In the genomic region with DNA sequence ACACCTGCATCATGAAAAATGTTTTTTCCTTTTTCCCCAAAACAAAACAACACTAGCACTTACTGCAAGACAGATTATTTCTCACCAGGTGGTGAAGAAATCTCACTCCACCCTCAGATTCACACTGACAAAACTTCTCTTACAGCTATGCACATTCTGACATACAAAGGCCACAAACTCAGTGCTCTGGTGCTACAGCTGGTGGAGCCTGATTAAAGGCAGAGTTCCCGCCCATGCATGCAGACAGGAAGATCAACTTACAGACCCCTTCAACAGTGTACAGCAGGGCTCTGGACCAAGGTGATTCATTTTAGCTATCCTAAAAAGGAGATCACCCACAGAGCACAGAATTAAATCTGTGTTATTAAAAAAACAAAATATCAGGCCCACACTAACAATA, we compare ENCODE assay signal across 1 cellular context.
TF ChIP-seq lines count a peak whose summit lies in the region.

No MANE protein-coding gene starts in this region.

TF ChIP-seq in HEK293, 187 proteins besides CTCF, POLR2A, EP300 and RAD21 (continued from another document):
- TF ChIP-seq, protein P1, sequence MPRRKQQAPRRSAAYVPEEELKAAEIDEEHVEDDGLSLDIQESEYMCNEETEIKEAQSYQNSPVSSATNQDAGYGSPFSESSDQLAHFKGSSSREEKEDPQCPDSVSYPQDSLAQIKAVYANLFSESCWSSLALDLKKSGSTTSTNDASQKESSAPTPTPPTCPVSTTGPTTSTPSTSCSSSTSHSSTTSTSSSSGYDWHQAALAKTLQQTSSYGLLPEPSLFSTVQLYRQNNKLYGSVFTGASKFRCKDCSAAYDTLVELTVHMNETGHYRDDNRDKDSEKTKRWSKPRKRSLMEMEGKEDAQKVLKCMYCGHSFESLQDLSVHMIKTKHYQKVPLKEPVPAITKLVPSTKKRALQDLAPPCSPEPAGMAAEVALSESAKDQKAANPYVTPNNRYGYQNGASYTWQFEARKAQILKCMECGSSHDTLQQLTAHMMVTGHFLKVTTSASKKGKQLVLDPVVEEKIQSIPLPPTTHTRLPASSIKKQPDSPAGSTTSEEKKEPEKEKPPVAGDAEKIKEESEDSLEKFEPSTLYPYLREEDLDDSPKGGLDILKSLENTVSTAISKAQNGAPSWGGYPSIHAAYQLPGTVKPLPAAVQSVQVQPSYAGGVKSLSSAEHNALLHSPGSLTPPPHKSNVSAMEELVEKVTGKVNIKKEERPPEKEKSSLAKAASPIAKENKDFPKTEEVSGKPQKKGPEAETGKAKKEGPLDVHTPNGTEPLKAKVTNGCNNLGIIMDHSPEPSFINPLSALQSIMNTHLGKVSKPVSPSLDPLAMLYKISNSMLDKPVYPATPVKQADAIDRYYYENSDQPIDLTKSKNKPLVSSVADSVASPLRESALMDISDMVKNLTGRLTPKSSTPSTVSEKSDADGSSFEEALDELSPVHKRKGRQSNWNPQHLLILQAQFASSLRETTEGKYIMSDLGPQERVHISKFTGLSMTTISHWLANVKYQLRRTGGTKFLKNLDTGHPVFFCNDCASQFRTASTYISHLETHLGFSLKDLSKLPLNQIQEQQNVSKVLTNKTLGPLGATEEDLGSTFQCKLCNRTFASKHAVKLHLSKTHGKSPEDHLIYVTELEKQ (tag by site-specific recombination; IDR thresholded peaks at IDR 0.05; ENCODE audit: borderline replicate concordance): no peak
- TF ChIP-seq ZNF785 (tag by site-specific recombination; IDR thresholded peaks at IDR 0.05) (no peak), ZNF837 (tag by site-specific recombination; IDR thresholded peaks at IDR 0.05) (no peak), ZFP37 (tag by site-specific recombination; IDR thresholded peaks at IDR 0.05) (no peak), ZNF133 (tag by site-specific recombination; IDR thresholded peaks at IDR 0.05) (no peak), ZNF560 (tag by site-specific recombination; IDR thresholded peaks at IDR 0.05; ENCODE audit: borderline replicate concordance) (no peak), ZNF677 (tag by site-specific recombination; IDR thresholded peaks at IDR 0.05) (no peak), ZBTB20 (tag by site-specific recombination; IDR thresholded peaks at IDR 0.05) (peak; percentile 21; the same call in 1 of the 2 replicates), ZNF623 (tag by site-specific recombination; IDR thresholded peaks at IDR 0.05) (no peak), KLF8 (tag by site-specific recombination; IDR thresholded peaks at IDR 0.05) (no peak), SCRT2 (tag by site-specific recombination; IDR thresholded peaks at IDR 0.05) (no peak), ZNF629 (tag by site-specific recombination; IDR thresholded peaks at IDR 0.05) (0 out of 2 replicates have a peak, but pooled peaks have one; percentile 9), ZNF660 (tag by site-specific recombination; IDR thresholded peaks at IDR 0.05) (no peak), ZNF202 (tag by site-specific recombination; IDR thresholded peaks at IDR 0.05; ENCODE audit: borderline replicate concordance) (no peak), YY1 (tag by site-specific recombination; IDR thresholded peaks at IDR 0.05) (no peak), ZNF571 (tag by site-specific recombination; IDR thresholded peaks at IDR 0.05) (no peak), ZNF10 (tag by site-specific recombination; IDR thresholded peaks at IDR 0.05) (no peak), ZNF548 (tag by site-specific recombination; IDR thresholded peaks at IDR 0.05) (no peak), ZNF561 (tag by site-specific recombination; IDR thresholded peaks at IDR 0.05; ENCODE audit: borderline replicate concordance) (0 out of 2 replicates have a peak, but pooled peaks have one; percentile 47), ZNF791 (tag by site-specific recombination; IDR thresholded peaks at IDR 0.05) (no peak), KLF7 (tag by site-specific recombination; IDR thresholded peaks at IDR 0.05; ENCODE audit: borderline replicate concordance) (no peak), TRIM28 (IDR thresholded peaks at IDR 0.05; ENCODE audit: borderline replicate concordance, low read length) (0 out of 2 replicates have a peak, but pooled peaks have one; percentile 54), ZBTB21 (tag by site-specific recombination; IDR thresholded peaks at IDR 0.05) (no peak), KLF16 (tag by site-specific recombination; IDR thresholded peaks at IDR 0.05) (no peak), ZNF600 (tag by site-specific recombination; IDR thresholded peaks at IDR 0.05) (peak; percentile 36; the same call in 1 of the 2 replicates), ZNF473 (tag by site-specific recombination; IDR thresholded peaks at IDR 0.05) (no peak), ZNF114 (tag by site-specific recombination; IDR thresholded peaks at IDR 0.05) (no peak), ZBTB8A (tag by site-specific recombination; IDR thresholded peaks at IDR 0.05) (peak; percentile 67), ZNF416 (tag by site-specific recombination; IDR thresholded peaks at IDR 0.05) (no peak), HOXA7 (CRISPR knock-in tag; IDR thresholded peaks at IDR 0.05; ENCODE audit: borderline replicate concordance) (no peak), ZNF426 (tag by site-specific recombination; IDR thresholded peaks at IDR 0.05) (no peak), ZNF664 (tag by site-specific recombination; IDR thresholded peaks at IDR 0.05) (no peak), SETDB1 (IDR thresholded peaks at IDR 0.05; ENCODE audit: insufficient read length, low read length) (no peak), KLF10 (tag by site-specific recombination; IDR thresholded peaks at IDR 0.05) (no peak), ZNF132 (tag by site-specific recombination; IDR thresholded peaks at IDR 0.05; ENCODE audit: borderline replicate concordance) (no peak)
- TF ChIP-seq, protein P2, sequence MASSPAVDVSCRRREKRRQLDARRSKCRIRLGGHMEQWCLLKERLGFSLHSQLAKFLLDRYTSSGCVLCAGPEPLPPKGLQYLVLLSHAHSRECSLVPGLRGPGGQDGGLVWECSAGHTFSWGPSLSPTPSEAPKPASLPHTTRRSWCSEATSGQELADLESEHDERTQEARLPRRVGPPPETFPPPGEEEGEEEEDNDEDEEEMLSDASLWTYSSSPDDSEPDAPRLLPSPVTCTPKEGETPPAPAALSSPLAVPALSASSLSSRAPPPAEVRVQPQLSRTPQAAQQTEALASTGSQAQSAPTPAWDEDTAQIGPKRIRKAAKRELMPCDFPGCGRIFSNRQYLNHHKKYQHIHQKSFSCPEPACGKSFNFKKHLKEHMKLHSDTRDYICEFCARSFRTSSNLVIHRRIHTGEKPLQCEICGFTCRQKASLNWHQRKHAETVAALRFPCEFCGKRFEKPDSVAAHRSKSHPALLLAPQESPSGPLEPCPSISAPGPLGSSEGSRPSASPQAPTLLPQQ (tag by site-specific recombination; IDR thresholded peaks at IDR 0.05): 0 out of 2 replicates have a peak, but pooled peaks have one; percentile 16
- TF ChIP-seq, protein P3, sequence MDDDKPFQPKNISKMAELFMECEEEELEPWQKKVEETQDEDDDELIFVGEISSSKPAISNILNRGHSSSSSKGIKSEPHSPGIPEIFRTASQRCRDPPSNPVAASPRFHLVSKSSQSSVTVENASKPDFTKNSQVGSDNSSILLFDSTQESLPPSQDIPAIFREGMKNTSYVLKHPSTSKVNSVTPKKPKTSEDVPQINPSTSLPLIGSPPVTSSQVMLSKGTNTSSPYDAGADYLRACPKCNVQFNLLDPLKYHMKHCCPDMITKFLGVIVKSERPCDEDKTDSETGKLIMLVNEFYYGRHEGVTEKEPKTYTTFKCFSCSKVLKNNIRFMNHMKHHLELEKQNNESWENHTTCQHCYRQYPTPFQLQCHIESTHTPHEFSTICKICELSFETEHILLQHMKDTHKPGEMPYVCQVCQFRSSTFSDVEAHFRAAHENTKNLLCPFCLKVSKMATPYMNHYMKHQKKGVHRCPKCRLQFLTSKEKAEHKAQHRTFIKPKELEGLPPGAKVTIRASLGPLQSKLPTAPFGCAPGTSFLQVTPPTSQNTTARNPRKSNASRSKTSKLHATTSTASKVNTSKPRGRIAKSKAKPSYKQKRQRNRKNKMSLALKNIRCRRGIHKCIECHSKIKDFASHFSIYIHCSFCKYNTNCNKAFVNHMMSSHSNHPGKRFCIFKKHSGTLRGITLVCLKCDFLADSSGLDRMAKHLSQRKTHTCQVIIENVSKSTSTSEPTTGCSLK (tag by site-specific recombination; IDR thresholded peaks at IDR 0.05): no peak
- TF ChIP-seq, protein P4, sequence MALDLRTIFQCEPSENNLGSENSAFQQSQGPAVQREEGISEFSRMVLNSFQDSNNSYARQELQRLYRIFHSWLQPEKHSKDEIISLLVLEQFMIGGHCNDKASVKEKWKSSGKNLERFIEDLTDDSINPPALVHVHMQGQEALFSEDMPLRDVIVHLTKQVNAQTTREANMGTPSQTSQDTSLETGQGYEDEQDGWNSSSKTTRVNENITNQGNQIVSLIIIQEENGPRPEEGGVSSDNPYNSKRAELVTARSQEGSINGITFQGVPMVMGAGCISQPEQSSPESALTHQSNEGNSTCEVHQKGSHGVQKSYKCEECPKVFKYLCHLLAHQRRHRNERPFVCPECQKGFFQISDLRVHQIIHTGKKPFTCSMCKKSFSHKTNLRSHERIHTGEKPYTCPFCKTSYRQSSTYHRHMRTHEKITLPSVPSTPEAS (tag by site-specific recombination; IDR thresholded peaks at IDR 0.05): no peak
- TF ChIP-seq, protein P5, sequence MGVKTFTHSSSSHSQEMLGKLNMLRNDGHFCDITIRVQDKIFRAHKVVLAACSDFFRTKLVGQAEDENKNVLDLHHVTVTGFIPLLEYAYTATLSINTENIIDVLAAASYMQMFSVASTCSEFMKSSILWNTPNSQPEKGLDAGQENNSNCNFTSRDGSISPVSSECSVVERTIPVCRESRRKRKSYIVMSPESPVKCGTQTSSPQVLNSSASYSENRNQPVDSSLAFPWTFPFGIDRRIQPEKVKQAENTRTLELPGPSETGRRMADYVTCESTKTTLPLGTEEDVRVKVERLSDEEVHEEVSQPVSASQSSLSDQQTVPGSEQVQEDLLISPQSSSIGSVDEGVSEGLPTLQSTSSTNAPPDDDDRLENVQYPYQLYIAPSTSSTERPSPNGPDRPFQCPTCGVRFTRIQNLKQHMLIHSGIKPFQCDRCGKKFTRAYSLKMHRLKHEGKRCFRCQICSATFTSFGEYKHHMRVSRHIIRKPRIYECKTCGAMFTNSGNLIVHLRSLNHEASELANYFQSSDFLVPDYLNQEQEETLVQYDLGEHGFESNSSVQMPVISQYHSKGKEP (tag by site-specific recombination; IDR thresholded peaks at IDR 0.05): no peak
- TF ChIP-seq, protein P6, sequence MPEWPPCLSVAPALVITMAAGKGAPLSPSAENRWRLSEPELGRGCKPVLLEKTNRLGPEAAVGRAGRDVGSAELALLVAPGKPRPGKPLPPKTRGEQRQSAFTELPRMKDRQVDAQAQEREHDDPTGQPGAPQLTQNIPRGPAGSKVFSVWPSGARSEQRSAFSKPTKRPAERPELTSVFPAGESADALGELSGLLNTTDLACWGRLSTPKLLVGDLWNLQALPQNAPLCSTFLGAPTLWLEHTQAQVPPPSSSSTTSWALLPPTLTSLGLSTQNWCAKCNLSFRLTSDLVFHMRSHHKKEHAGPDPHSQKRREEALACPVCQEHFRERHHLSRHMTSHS (tag by site-specific recombination; IDR thresholded peaks at IDR 0.05): no peak
- TF ChIP-seq, protein P7, sequence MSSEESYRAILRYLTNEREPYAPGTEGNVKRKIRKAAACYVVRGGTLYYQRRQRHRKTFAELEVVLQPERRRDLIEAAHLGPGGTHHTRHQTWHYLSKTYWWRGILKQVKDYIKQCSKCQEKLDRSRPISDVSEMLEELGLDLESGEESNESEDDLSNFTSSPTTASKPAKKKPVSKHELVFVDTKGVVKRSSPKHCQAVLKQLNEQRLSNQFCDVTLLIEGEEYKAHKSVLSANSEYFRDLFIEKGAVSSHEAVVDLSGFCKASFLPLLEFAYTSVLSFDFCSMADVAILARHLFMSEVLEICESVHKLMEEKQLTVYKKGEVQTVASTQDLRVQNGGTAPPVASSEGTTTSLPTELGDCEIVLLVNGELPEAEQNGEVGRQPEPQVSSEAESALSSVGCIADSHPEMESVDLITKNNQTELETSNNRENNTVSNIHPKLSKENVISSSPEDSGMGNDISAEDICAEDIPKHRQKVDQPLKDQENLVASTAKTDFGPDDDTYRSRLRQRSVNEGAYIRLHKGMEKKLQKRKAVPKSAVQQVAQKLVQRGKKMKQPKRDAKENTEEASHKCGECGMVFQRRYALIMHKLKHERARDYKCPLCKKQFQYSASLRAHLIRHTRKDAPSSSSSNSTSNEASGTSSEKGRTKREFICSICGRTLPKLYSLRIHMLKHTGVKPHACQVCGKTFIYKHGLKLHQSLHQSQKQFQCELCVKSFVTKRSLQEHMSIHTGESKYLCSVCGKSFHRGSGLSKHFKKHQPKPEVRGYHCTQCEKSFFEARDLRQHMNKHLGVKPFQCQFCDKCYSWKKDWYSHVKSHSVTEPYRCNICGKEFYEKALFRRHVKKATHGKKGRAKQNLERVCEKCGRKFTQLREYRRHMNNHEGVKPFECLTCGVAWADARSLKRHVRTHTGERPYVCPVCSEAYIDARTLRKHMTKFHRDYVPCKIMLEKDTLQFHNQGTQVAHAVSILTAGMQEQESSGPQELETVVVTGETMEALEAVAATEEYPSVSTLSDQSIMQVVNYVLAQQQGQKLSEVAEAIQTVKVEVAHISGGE (tag by site-specific recombination; conservative IDR thresholded peaks at IDR 0.05; ENCODE audit: low read depth): no peak
- TF ChIP-seq, protein P8, sequence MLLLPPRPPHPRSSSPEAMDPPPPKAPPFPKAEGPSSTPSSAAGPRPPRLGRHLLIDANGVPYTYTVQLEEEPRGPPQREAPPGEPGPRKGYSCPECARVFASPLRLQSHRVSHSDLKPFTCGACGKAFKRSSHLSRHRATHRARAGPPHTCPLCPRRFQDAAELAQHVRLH (tag by site-specific recombination; IDR thresholded peaks at IDR 0.05): no peak
TF ChIP-seq in HEK293: peak in this region for 11.
